1 cellular context compared by ENCODE assay signal in the genomic region with DNA sequence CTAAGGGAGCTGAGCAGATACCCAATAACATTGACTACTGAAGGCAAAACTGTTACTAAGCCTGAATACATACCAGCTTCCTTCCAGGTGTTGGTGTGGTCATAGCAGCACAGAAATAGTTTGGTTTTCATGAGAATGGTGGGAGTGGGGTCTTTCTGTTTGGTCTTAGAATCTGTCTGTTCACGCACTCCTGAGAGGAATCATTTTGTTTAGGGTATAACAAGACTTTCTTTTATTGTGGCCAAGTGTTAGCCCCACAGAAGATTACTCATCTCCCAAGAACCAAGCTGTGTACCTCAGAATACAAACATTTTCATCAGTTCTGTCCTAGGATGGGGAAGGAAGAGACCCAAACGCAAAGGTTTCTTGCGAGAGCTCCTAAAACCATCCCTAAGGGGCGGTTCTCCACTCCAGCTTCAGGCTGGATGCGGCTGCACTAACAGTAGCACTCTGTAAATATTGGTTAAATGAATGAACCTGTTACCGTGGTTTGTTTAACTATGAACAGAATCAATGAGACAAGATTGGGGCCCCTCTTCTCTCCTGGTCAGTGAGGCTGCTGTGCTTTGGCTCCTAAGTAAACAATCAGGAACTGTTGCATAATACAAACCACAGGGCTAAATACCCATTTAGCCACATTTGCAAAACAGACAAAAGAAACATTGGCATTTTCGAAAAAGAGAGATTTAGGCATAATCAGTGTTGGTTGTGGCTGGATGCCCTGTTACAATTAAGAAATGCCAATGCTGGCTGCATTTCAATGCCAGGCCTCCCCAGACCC.
TF ChIP-seq lines count a peak whose summit lies in the region.

No MANE protein-coding gene starts in this region.

TF ChIP-seq in HepG2, 621 proteins besides CTCF, POLR2A, EP300 and RAD21 (continued from another document and continues in another):
- TF ChIP-seq FOXK2 (IDR thresholded peaks at IDR 0.05) (no peak), JARID2 (CRISPR knock-in tag; IDR thresholded peaks at IDR 0.05; ENCODE audit: insufficient replicate concordance) (peak; percentile 47), ZNF513 (CRISPR knock-in tag; conservative IDR thresholded peaks at IDR 0.05) (no peak), ZNF564 (CRISPR knock-in tag; IDR thresholded peaks at IDR 0.05) (peak; percentile 71; the same call in 1 of the 2 replicates), ZNF724P (CRISPR knock-in tag; IDR thresholded peaks at IDR 0.05; ENCODE audit: borderline replicate concordance) (peak; percentile 96), HMGA1 (CRISPR knock-in tag; conservative IDR thresholded peaks at IDR 0.05) (no peak), ZNF580 (CRISPR knock-in tag; IDR thresholded peaks at IDR 0.05; ENCODE audit: borderline replicate concordance, low read depth) (peak; percentile 93), ZNF891 (CRISPR knock-in tag; IDR thresholded peaks at IDR 0.05) (no peak; the same call in 1 of the 2 replicates), SCMH1 (CRISPR knock-in tag; IDR thresholded peaks at IDR 0.05; ENCODE audit: borderline replicate concordance) (no peak), TARDBP (CRISPR knock-in tag; IDR thresholded peaks at IDR 0.05) (peak; percentile 97), CERS6 (CRISPR knock-in tag; IDR thresholded peaks at IDR 0.05) (no peak), KLF13 (CRISPR knock-in tag; IDR thresholded peaks at IDR 0.05) (no peak), SOX13 (IDR thresholded peaks at IDR 0.05) (peak; percentile 94), SOX13 (CRISPR knock-in tag; conservative IDR thresholded peaks at IDR 0.05 in 1 of 2, IDR thresholded peaks at IDR 0.05 in 1 of 2) (peak in 1 of 2 experiments; percentile 98; a peak in 2 of 4 replicates), MAFG (CRISPR knock-in tag; IDR thresholded peaks at IDR 0.05) (no peak), POGZ (CRISPR knock-in tag; IDR thresholded peaks at IDR 0.05) (peak; percentile 90), RXRB (CRISPR knock-in tag; IDR thresholded peaks at IDR 0.05; ENCODE audit: borderline replicate concordance) (peak; percentile 92), SMAD9 (CRISPR knock-in tag; IDR thresholded peaks at IDR 0.05) (no peak), SUZ12 (IDR thresholded peaks at IDR 0.05; ENCODE audit: low read depth, low read length) (no peak), SRSF9 (IDR thresholded peaks at IDR 0.05; ENCODE audit: borderline replicate concordance, insufficient read depth, low read depth, low read length, poor library complexity, severe bottlenecking) (no peak), PAWR (CRISPR knock-in tag; IDR thresholded peaks at IDR 0.05; ENCODE audit: borderline replicate concordance) (no peak), IRF2 (CRISPR knock-in tag; IDR thresholded peaks at IDR 0.05) (peak; percentile 85), KLF16 (CRISPR knock-in tag; IDR thresholded peaks at IDR 0.05) (peak in 1 of 2 experiments; percentile 98; a peak in 2 of 4 replicates), ONECUT2 (CRISPR knock-in tag; IDR thresholded peaks at IDR 0.05) (peak; percentile 96), MYC (CRISPR knock-in tag; IDR thresholded peaks at IDR 0.05; ENCODE audit: borderline replicate concordance) (no peak), GTF3A (CRISPR knock-in tag; conservative IDR thresholded peaks at IDR 0.05) (no peak), ASH2L (IDR thresholded peaks at IDR 0.05; ENCODE audit: insufficient read length, low read depth, low read length) (peak; percentile 68), NR2F1 (CRISPR knock-in tag; IDR thresholded peaks at IDR 0.05) (peak; percentile 38 to 77; a peak in 2 of 4 replicates), DMAP1 (CRISPR knock-in tag; IDR thresholded peaks at IDR 0.05) (0 out of 2 replicates have a peak, but pooled peaks have one; percentile 48), SNRNP70 (IDR thresholded peaks at IDR 0.05; ENCODE audit: low read depth, low read length) (no peak), ZBTB49 (CRISPR knock-in tag; IDR thresholded peaks at IDR 0.05; ENCODE audit: borderline replicate concordance) (no peak; the same call in 1 of the 2 replicates), ZIK1 (CRISPR knock-in tag; IDR thresholded peaks at IDR 0.05; ENCODE audit: borderline replicate concordance, low read depth) (no peak), KDM2A (CRISPR knock-in tag; IDR thresholded peaks at IDR 0.05; ENCODE audit: borderline replicate concordance, low read depth) (peak; percentile 38; the same call in 1 of the 2 replicates), HNF1A (IDR thresholded peaks at IDR 0.05; ENCODE audit: low read depth) (peak; percentile 86), HNF1A (CRISPR knock-in tag; IDR thresholded peaks at IDR 0.05; ENCODE audit: borderline replicate concordance) (peak; percentile 90; the same call in 1 of the 2 replicates), NFKBIZ (CRISPR knock-in tag; IDR thresholded peaks at IDR 0.05) (peak; percentile 94; the same call in 1 of the 2 replicates), ZNF556 (CRISPR knock-in tag; IDR thresholded peaks at IDR 0.05; ENCODE audit: borderline replicate concordance) (peak; percentile 96), SP4 (CRISPR knock-in tag; IDR thresholded peaks at IDR 0.05) (peak; percentile 18; the same call in 1 of the 2 replicates), PHF20 (CRISPR knock-in tag; IDR thresholded peaks at IDR 0.05) (no peak), SRSF4 (IDR thresholded peaks at IDR 0.05; ENCODE audit: low read depth, low read length, poor library complexity, severe bottlenecking) (no peak)
- TF ChIP-seq, protein P1, sequence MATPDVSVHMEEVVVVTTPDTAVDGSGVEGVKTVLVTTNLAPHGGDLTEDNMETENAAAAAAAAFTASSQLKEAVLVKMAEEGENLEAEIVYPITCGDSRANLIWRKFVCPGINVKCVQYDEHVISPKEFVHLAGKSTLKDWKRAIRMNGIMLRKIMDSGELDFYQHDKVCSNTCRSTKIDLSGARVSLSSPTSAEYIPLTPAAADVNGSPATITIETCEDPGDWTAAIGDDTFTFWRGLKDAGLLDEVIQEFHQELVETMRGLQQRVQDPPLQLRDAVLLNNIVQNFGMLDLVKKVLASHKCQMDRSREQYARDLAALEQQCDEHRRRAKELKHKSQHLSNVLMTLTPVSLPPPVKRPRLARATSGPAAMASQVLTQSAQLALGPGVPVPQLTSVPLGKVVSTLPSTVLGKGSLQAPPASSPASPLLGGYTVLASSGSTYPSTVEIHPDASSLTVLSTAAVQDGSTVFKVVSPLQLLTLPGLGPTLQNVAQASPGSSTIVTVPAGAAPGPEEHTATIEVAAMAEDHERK (CRISPR knock-in tag; IDR thresholded peaks at IDR 0.05; ENCODE audit: low read depth): no peak
- TF ChIP-seq, protein P2, sequence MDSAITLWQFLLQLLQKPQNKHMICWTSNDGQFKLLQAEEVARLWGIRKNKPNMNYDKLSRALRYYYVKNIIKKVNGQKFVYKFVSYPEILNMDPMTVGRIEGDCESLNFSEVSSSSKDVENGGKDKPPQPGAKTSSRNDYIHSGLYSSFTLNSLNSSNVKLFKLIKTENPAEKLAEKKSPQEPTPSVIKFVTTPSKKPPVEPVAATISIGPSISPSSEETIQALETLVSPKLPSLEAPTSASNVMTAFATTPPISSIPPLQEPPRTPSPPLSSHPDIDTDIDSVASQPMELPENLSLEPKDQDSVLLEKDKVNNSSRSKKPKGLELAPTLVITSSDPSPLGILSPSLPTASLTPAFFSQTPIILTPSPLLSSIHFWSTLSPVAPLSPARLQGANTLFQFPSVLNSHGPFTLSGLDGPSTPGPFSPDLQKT (CRISPR knock-in tag; IDR thresholded peaks at IDR 0.05; ENCODE audit: borderline replicate concordance): no peak
- TF ChIP-seq, protein P3, sequence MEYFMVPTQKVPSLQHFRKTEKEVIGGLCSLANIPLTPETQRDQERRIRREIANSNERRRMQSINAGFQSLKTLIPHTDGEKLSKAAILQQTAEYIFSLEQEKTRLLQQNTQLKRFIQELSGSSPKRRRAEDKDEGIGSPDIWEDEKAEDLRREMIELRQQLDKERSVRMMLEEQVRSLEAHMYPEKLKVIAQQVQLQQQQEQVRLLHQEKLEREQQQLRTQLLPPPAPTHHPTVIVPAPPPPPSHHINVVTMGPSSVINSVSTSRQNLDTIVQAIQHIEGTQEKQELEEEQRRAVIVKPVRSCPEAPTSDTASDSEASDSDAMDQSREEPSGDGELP (IDR thresholded peaks at IDR 0.05; ENCODE audit: borderline replicate concordance, low read depth): peak; percentile 76; the same call in 1 of the 2 replicates
- TF ChIP-seq, protein P4, sequence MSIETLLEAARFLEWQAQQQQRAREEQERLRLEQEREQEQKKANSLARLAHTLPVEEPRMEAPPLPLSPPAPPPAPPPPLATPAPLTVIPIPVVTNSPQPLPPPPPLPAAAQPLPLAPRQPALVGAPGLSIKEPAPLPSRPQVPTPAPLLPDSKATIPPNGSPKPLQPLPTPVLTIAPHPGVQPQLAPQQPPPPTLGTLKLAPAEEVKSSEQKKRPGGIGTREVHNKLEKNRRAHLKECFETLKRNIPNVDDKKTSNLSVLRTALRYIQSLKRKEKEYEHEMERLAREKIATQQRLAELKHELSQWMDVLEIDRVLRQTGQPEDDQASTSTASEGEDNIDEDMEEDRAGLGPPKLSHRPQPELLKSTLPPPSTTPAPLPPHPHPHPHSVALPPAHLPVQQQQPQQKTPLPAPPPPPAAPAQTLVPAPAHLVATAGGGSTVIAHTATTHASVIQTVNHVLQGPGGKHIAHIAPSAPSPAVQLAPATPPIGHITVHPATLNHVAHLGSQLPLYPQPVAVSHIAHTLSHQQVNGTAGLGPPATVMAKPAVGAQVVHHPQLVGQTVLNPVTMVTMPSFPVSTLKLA (IDR thresholded peaks at IDR 0.05): no peak
